ENCODE assay signal across 1 cellular context in genomic region chr11:97738751-97739150, GRCh38.
TF ChIP-seq lines count a peak whose summit lies in the region.

No MANE protein-coding gene starts in this region.

TF ChIP-seq in endothelial cell of umbilical vein, 7 proteins besides CTCF, POLR2A, EP300 and RAD21:
- TF ChIP-seq, protein P1, sequence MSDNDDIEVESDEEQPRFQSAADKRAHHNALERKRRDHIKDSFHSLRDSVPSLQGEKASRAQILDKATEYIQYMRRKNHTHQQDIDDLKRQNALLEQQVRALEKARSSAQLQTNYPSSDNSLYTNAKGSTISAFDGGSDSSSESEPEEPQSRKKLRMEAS (IDR thresholded peaks at IDR 0.05; ENCODE audit: insufficient read depth, insufficient read length), result no peak
- TF ChIP-seq POLR2AphosphoS5 (IDR thresholded peaks at IDR 0.05; ENCODE audit: insufficient read depth, low read depth, low read length) (no peak), MYC (IDR thresholded peaks at IDR 0.05; ENCODE audit: low read depth, low read length) (no peak), FOS (IDR thresholded peaks at IDR 0.05; ENCODE audit: borderline replicate concordance, insufficient read depth, low read length) (no peak), JUN (IDR thresholded peaks at IDR 0.05; ENCODE audit: borderline replicate concordance, insufficient read depth, insufficient read length, low read depth) (no peak), EZH2 (IDR thresholded peaks at IDR 0.05; ENCODE audit: borderline replicate concordance, low read depth, low read length, severe bottlenecking) (no peak), GATA2 (IDR thresholded peaks at IDR 0.05; ENCODE audit: insufficient read depth, insufficient read length, low read depth, low read length) (no peak)
TF ChIP-seq in endothelial cell of umbilical vein: peak in this region for 0.
